17 cellular contexts compared by ENCODE assay signal in the genomic region with DNA sequence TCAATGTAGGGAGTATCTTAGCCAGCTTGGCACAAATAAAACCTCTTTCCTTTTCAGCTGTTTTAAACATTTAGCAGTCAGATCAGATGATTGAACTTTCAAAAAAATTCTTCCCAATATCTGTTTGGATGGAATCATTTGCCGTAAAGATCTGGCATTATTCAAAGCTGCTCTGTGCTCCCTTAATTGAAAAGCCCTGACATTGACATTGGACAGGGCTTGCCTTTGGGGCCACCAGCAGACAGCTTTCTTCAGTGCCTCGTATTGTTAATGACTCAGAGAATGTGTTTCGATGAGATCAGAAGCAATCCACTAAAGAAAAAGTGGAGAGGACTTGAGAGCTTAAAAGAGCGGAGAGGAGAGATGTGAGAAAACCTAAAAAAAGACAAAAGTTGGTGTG.
"Had no signal": no experiment of that assay in that cellular context is flagged by ENCODE, and none has a peak within 500 bp of the region (broad histone marks: within the 10 kb centered on the region; RNA-seq: fewer than 3 reads in every experiment).

No MANE protein-coding gene starts in this region.

- H3K9me3 Mint-ChIP-seq: activated naive CD4-positive, alpha-beta T cell treated with anti-CD3 and anti-CD28 coated beads for 36 hours; T-helper 2 cell treated with Interferon-gamma antibody and Interleukin-4, amounts not matched to agents 5 μg/mL and 100 μg/mL, for 36 hours had no signal

- H3K4me1 ChIP-seq: gastroesophageal sphincter, lower lobe of right lung, right lobe of liver, upper lobe of left lung had no signal

- DNase-seq: activated CD4-positive, alpha-beta T cell treated with anti-CD3 and anti-CD28 coated beads for 1 hour; activated CD8-positive, alpha-beta T cell treated with anti-CD3 and anti-CD28 coated beads, Interleukin-2, amount 10 ng/mL, durations not matched to agents 7 days and 5 days; activated naive CD4-positive, alpha-beta T cell treated with anti-CD3 and anti-CD28 coated beads for 36 hours; effector CD4-positive, alpha-beta T cell; lower lobe of right lung; naive B cell; nucleus accumbens; right lobe of liver; spleen; stimulated activated CD4-positive, alpha-beta T cell treated with anti-CD3 and anti-CD28 coated beads, Interleukin-1b, Interleukin-23, amount 100 ng/mL, for 48 hours; stimulated activated naive CD4-positive, alpha-beta T cell; substantia nigra; upper lobe of left lung had no signal

- H3K27me3 ChIP-seq: gastroesophageal sphincter, right lobe of liver, spleen, upper lobe of left lung had no signal

- H3K27ac ChIP-seq: coronary artery, gastroesophageal sphincter, lower lobe of right lung, right lobe of liver, spleen, upper lobe of left lung had no signal

- H3K36me3 ChIP-seq: gastroesophageal sphincter, lower lobe of right lung, right lobe of liver, spleen, upper lobe of left lung had no signal

- ATAC-seq: activated CD8-positive, alpha-beta T cell treated with anti-CD3 and anti-CD28 coated beads, Interleukin-2, amount 10 ng/mL, durations not matched to agents 7 days and 5 days; gastroesophageal sphincter had no signal

- H3K4me3 Mint-ChIP-seq: activated CD8-positive, alpha-beta T cell treated with anti-CD3 and anti-CD28 coated beads, Interleukin-2, amount 10 ng/mL, durations not matched to agents 7 days and 5 days; activated naive CD4-positive, alpha-beta T cell treated with anti-CD3 and anti-CD28 coated beads for 36 hours; T-helper 2 cell treated with Interferon-gamma antibody and Interleukin-4, amounts not matched to agents 5 μg/mL and 100 μg/mL, for 36 hours had no signal

- H3K9me3 ChIP-seq: gastroesophageal sphincter, lower lobe of right lung, right lobe of liver, spleen, upper lobe of left lung had no signal

- H3K27ac Mint-ChIP-seq: activated CD8-positive, alpha-beta T cell treated with anti-CD3 and anti-CD28 coated beads, Interleukin-2, amount 10 ng/mL, durations not matched to agents 7 days and 5 days; activated naive CD4-positive, alpha-beta T cell treated with anti-CD3 and anti-CD28 coated beads for 36 hours; progenitor cell of endocrine pancreas; T-helper 2 cell treated with Interferon-gamma antibody and Interleukin-4, amounts not matched to agents 5 μg/mL and 100 μg/mL, for 36 hours had no signal

- H3K4me3 ChIP-seq: coronary artery, gastroesophageal sphincter, lower lobe of right lung, right lobe of liver, spleen, upper lobe of left lung had no signal
